9 cellular contexts compared by ENCODE assay signal in genomic region chrX:72274526-72274925, GRCh38. TPM values are rescaled to one million over a fixed set of nuclear protein-coding genes. Genes with fewer than 3 reads are reported as not detected.
DNase-seq lines count a peak whose midpoint lies in the region; ATAC-seq and TF ChIP-seq lines count a peak whose summit lies in the region.
"Had no signal": no experiment of that assay in that cellular context is flagged by ENCODE, and none has a peak within 500 bp of the region (broad histone marks: within the 10 kb centered on the region; RNA-seq: fewer than 3 reads in every experiment).

No MANE protein-coding gene starts in this region.

- H3K27me3 Mint-ChIP-seq in H9 (ENCODE audit: low read depth) (no peaks in the 10 kb centered on the region), glutamatergic neuron (ENCODE audit: unreplicated experiment) (no peaks in the 10 kb centered on the region)
- H3K27me3 Mint-ChIP-seq in activated CD8-positive, alpha-beta T cell treated with anti-CD3 and anti-CD28 coated beads for 36 hours: peaks cover 1% of the 10 kb centered on the region

- H4K8ac ChIP-seq in H9 (replicated peaks; ENCODE audit: insufficient read length, low read depth, low read length): no peak overlapping the region

- H2AFZ ChIP-seq in H9 (ENCODE audit: low read length): no peak overlapping the region

- BruUV-seq in A673 (replicated peaks; lab: Mats Ljungman, UMichigan): no TSS peak

- no peak overlapping the region for H3K14ac ChIP-seq in H9 (ENCODE audit: insufficient read depth, low read length)

- H3K23ac ChIP-seq in H9 (ENCODE audit: insufficient read length, low read depth, low read length): no peak overlapping the region

- H3K9me3 Mint-ChIP-seq in H9 (no peaks in the 10 kb centered on the region; a peak in 3 of 5 replicates), glutamatergic neuron (ENCODE audit: unreplicated experiment) (no peaks in the 10 kb centered on the region)
- H3K9me3 Mint-ChIP-seq in activated CD8-positive, alpha-beta T cell treated with anti-CD3 and anti-CD28 coated beads for 36 hours: no peaks in the 10 kb centered on the region

- H3K27me3 ChIP-seq in A673 (replicated peaks; ENCODE audit: insufficient read depth, low read depth, low read length, poor library complexity): no peaks in the 10 kb centered on the region
- no peaks in the 10 kb centered on the region for H3K27me3 ChIP-seq in H9 (ENCODE audit: insufficient read depth, low read length)

- H3K9ac ChIP-seq in H9 (ENCODE audit: extremely low read depth, insufficient read length, low read length): no peak overlapping the region

- TF ChIP-seq CTCF in A673 (conservative IDR thresholded peaks at IDR 0.05; ENCODE audit: low read depth, low read length) (no peak), H9 (conservative IDR thresholded peaks at IDR 0.05) (no peak), glutamatergic neuron (IDR thresholded peaks at IDR 0.05; ENCODE audit: partially characterized antibody, unreplicated experiment) (no peak)
- no peak for TF ChIP-seq CTCF in activated CD8-positive, alpha-beta T cell treated with anti-CD3 and anti-CD28 coated beads for 36 hours (IDR thresholded peaks at IDR 0.05)

- H2BK15ac ChIP-seq in H9 (ENCODE audit: low read depth, low read length): no peak overlapping the region

- peak overlapping the region; percentile 88 to 90 for H3K4me3 Mint-ChIP-seq in H9
- peak overlapping the region; percentile 88 for H3K4me3 Mint-ChIP-seq in activated CD8-positive, alpha-beta T cell treated with anti-CD3 and anti-CD28 coated beads for 36 hours
- H3K4me3 Mint-ChIP-seq in glutamatergic neuron (ENCODE audit: unreplicated experiment): peak overlapping the region; percentile 76

- no peak overlapping the region for H4K91ac ChIP-seq in H9 (ENCODE audit: insufficient read length, low read depth, low read length)

- WGBS in H9 (ENCODE audit: extremely low coverage, insufficient read length, low lambda C conversion rate): no CpG with 5 or more reads among the region's 5 CpGs

- H3K79me2 ChIP-seq in H9 (ENCODE audit: insufficient read depth, low read length): peaks cover 4% of the 10 kb centered on the region; the same call in 1 of the 2 replicates

- no peak overlapping the region for H3K56ac ChIP-seq in H9 (ENCODE audit: insufficient read length, low read depth, low read length)

- H3K4me3 ChIP-seq in A673 (ENCODE audit: low read depth, low read length, poor library complexity, severe bottlenecking): peak overlapping the region; percentile 89

- H2BK20ac ChIP-seq in H9 (ENCODE audit: low read depth, low read length, poor library complexity, severe bottlenecking): no peak overlapping the region

- peak overlapping the region; percentile 49 for H3K4me2 ChIP-seq in H9 (ENCODE audit: insufficient read depth, insufficient read length, low read length)

- intact Hi-C loops in A673 (cut with micrococcal nuclease; ENCODE audit: unreplicated experiment): no loop called here
- intact Hi-C loops in activated CD8-positive, alpha-beta T cell treated with anti-CD3 and anti-CD28 coated beads for 36 hours (cut with micrococcal nuclease): no loop called here

- no peak overlapping the region for H2BK120ac ChIP-seq in H9 (ENCODE audit: low read depth, low read length, poor library complexity, severe bottlenecking)

- peaks cover 5% of the 10 kb centered on the region for H3K79me1 ChIP-seq in H9 (ENCODE audit: insufficient read depth, low read depth, low read length, poor library complexity, severe bottlenecking)

- no peaks in the 10 kb centered on the region for H4K20me1 ChIP-seq in H9 (ENCODE audit: control insufficient read depth, insufficient read depth, insufficient read length)

- H3K4me1 ChIP-seq in A673 (ENCODE audit: insufficient read depth, low read length, poor library complexity, severe bottlenecking) (peaks cover 7% of the 10 kb centered on the region), H9 (ENCODE audit: insufficient read depth, low read length) (peaks cover 2% of the 10 kb centered on the region; the same call in 1 of the 2 replicates)

- H3K36me3 Mint-ChIP-seq in H9 (ENCODE audit: insufficient read depth in 1 of 3, low read depth in 3 of 3) (peaks cover 56 to 70% (median 64%) of the 10 kb centered on the region in 3 experiments), glutamatergic neuron (ENCODE audit: unreplicated experiment) (no peaks in the 10 kb centered on the region)
- H3K36me3 Mint-ChIP-seq in activated CD8-positive, alpha-beta T cell treated with anti-CD3 and anti-CD28 coated beads for 36 hours (ENCODE audit: low read depth): peaks cover 60% of the 10 kb centered on the region

- peak overlapping the region in 1 of 3 experiments; percentile 85; a peak in 3 of 7 replicates for H3K27ac Mint-ChIP-seq in H9
- peak overlapping the region; percentile 81 for H3K27ac Mint-ChIP-seq in activated CD8-positive, alpha-beta T cell treated with anti-CD3 and anti-CD28 coated beads for 36 hours
- no peak overlapping the region for H3K27ac Mint-ChIP-seq in glutamatergic neuron (ENCODE audit: unreplicated experiment)

- POLR2A ChIA-PET in A673 (lab: Charles Lee; ENCODE audit: low non-redundant PET): no interaction called here
- POLR2A ChIA-PET in activated CD8-positive, alpha-beta T cell treated with anti-CD3 and anti-CD28 coated beads for 36 hours (lab: Charles Lee): interaction anchor here (0.7 to 1.0 kb wide), 2 partner anchors 31 to 729 kb away, joined by 3 read pairs; no protein-coding TSS in a partner anchor

- H3K4ac ChIP-seq in H9 (ENCODE audit: low read depth, low read length): no peak overlapping the region

- H2BK5ac ChIP-seq in H9 (ENCODE audit: insufficient read length, low read length): no peak overlapping the region

- H3K27ac ChIP-seq in A673 (ENCODE audit: low read depth, low read length, poor library complexity, severe bottlenecking): peak overlapping the region; percentile 94
- H3K27ac ChIP-seq in H9 (ENCODE audit: insufficient read length, low read depth, low read length): no peak overlapping the region

- H3T11ph ChIP-seq in H9 (ENCODE audit: low read length): no peak overlapping the region

- peaks cover 71% of the 10 kb centered on the region for H3K36me3 ChIP-seq in A673 (ENCODE audit: insufficient read depth, low read length, poor library complexity, severe bottlenecking)

- peaks cover 35 to 36% of the 10 kb centered on the region in 2 experiments for H3K4me1 Mint-ChIP-seq in H9
- H3K4me1 Mint-ChIP-seq in activated CD8-positive, alpha-beta T cell treated with anti-CD3 and anti-CD28 coated beads for 36 hours (ENCODE audit: low read depth): peaks cover 46% of the 10 kb centered on the region
- H3K4me1 Mint-ChIP-seq in glutamatergic neuron (ENCODE audit: low read depth, unreplicated experiment): peaks cover 12% of the 10 kb centered on the region

- H3K9me3 ChIP-seq in A673 (ENCODE audit: low read depth, low read length, poor library complexity, severe bottlenecking) (no peaks in the 10 kb centered on the region), H9 (ENCODE audit: control insufficient read depth, low read depth, low read length) (no peaks in the 10 kb centered on the region)

- DNase-seq in A673 (ENCODE audit: low spot score) (no peak), H9 (no peak), glutamatergic neuron (no peak), NCI-H2029 (lab: John Stamatoyannopoulos, UW) (no peak), HK-2 (ENCODE audit: unreplicated experiment) (no peak), NCI-H446 treated with DMSO at 0.1 percent for 48 hours (lab: John Stamatoyannopoulos, UW) (no peak)
- DNase-seq in activated CD8-positive, alpha-beta T cell treated with anti-CD3 and anti-CD28 coated beads for 36 hours: no peak
- DNase-seq in activated effector memory CD4-positive, alpha-beta T cell treated with anti-CD3 and anti-CD28 coated beads, Interleukin-2, amount 50 U/mL, for 16 hours: no peak
- DNase-seq: right cardiac atrium had no signal

- no peak overlapping the region for H2BK12ac ChIP-seq in H9 (ENCODE audit: insufficient read length, low read depth, low read length)

- ATAC-seq in activated CD8-positive, alpha-beta T cell treated with anti-CD3 and anti-CD28 coated beads for 36 hours: no peak
- ATAC-seq: right cardiac atrium had no signal

- H3K23me2 ChIP-seq in H9 (ENCODE audit: insufficient read length, low read depth, low read length, poor library complexity, severe bottlenecking): no peaks in the 10 kb centered on the region

- no peak overlapping the region for H2AK5ac ChIP-seq in H9 (ENCODE audit: insufficient read length, low read length)

- no peak overlapping the region for H4K5ac ChIP-seq in H9 (ENCODE audit: insufficient read length, low read depth, low read length)

- H3K18ac ChIP-seq in H9 (ENCODE audit: insufficient read length, low read depth, low read length): no peak overlapping the region

- CTCF ChIA-PET in A673 (lab: Charles Lee): no interaction called here
- CTCF ChIA-PET in activated CD8-positive, alpha-beta T cell treated with anti-CD3 and anti-CD28 coated beads for 36 hours (lab: Charles Lee): interaction anchor here (0.8 kb wide), 1 partner anchor 30 kb away, joined by 3 read pairs; no protein-coding TSS in a partner anchor

RNA-seq across cellular contexts. Expression of gene RPS4X, which starts 2.5 kb away (rescaled TPM):
- total RNA-seq in A673 (2021): 1,168 and 1,205 TPM in 2 replicates
- 1,588 and 1,597 TPM in 2 replicates for total RNA-seq in H9 (2021)
- 1,000 to 10,000 TPM; 1,299 to 1,356 TPM for total RNA-seq in activated CD8-positive, alpha-beta T cell treated with anti-CD3 and anti-CD28 coated beads for 36 hours
- total RNA-seq in glutamatergic neuron (ENCODE audit: unreplicated experiment): 502 TPM

RNA-seq across cellular contexts. Expression of gene CITED1, which starts 31.2 kb away (rescaled TPM):
- total RNA-seq in A673 (2021) (3.2 and 6.2 TPM in 2 replicates), H9 (2021) (1.1 and 1.8 TPM in 2 replicates), glutamatergic neuron (ENCODE audit: unreplicated experiment) (42.7 TPM)
- total RNA-seq in activated CD8-positive, alpha-beta T cell treated with anti-CD3 and anti-CD28 coated beads for 36 hours: not detected

RNA-seq across cellular contexts. Expression of gene ERCC6L, which starts 35.7 kb away (rescaled TPM):
- total RNA-seq in A673 (2021) (16.1 and 17.0 TPM in 2 replicates), H9 (2021) (18.1 and 19.7 TPM in 2 replicates), glutamatergic neuron (ENCODE audit: unreplicated experiment) (1.2 TPM)
- total RNA-seq in activated CD8-positive, alpha-beta T cell treated with anti-CD3 and anti-CD28 coated beads for 36 hours: 10 to 100 TPM; 10.3 to 11.3 TPM
